ENCODE assay signal across 21 cellular contexts in genomic region chr22:44755000-44755399, GRCh38. TPM values are rescaled to one million over a fixed set of nuclear protein-coding genes. Genes with fewer than 3 reads are reported as not detected.
DNase-seq lines count a peak whose midpoint lies in the region; ATAC-seq and TF ChIP-seq lines count a peak whose summit lies in the region.
"Had no signal": no experiment of that assay in that cellular context is flagged by ENCODE, and none has a peak within 500 bp of the region (broad histone marks: within the 10 kb centered on the region; RNA-seq: fewer than 3 reads in every experiment).

No MANE protein-coding gene starts in this region.

- peak overlapping the region; percentile 26 for H3K27ac ChIP-seq in mammary epithelial cell (ENCODE audit: insufficient read depth, low read depth, low read length)
- H3K27ac ChIP-seq in mesendoderm (ENCODE audit: low read depth, low read length): no peak overlapping the region
- no peak overlapping the region for H3K27ac ChIP-seq in spleen
- H3K27ac ChIP-seq in ascending aorta: no peak overlapping the region

- no peak overlapping the region for H3K18ac ChIP-seq in mesendoderm (ENCODE audit: low read length)

- no peak overlapping the region for H4K8ac ChIP-seq in mesendoderm (ENCODE audit: low read depth, low read length)

- ATAC-seq in GM19397 (IDR thresholded peaks at IDR 0.05; ENCODE audit: unreplicated experiment) (no peak), HG02678 (IDR thresholded peaks at IDR 0.05; ENCODE audit: unreplicated experiment) (no peak)
- ATAC-seq: activated CD8-positive, alpha-beta memory T cell treated with anti-CD3 and anti-CD28 coated beads, Interleukin-2, amount 10 ng/mL, durations not matched to agents 7 days and 5 days; Right ventricle myocardium inferior had no signal

- no peak overlapping the region for H2AFZ ChIP-seq in mammary epithelial cell (ENCODE audit: low read depth, low read length)

- H2BK5ac ChIP-seq in mesendoderm (ENCODE audit: low read length): no peak overlapping the region

- CTCF ChIA-PET in mammary epithelial cell (lab: Charles Lee; ENCODE audit: low non-redundant PET): no interaction called here

- no peaks in the 10 kb centered on the region for H3K36me3 ChIP-seq in H7 (replicated peaks; ENCODE audit: control insufficient read depth, insufficient read depth, low read length)
- H3K36me3 ChIP-seq in mammary epithelial cell (ENCODE audit: insufficient read depth, low read length): no peaks in the 10 kb centered on the region
- H3K36me3 ChIP-seq in mesendoderm (ENCODE audit: control insufficient read depth, insufficient read depth, low read length): no peaks in the 10 kb centered on the region
- no peaks in the 10 kb centered on the region for H3K36me3 ChIP-seq in spleen
- no peaks in the 10 kb centered on the region for H3K36me3 ChIP-seq in ascending aorta

- H3K9ac ChIP-seq in mammary epithelial cell (ENCODE audit: insufficient read depth, low read length) (no peak overlapping the region), mesendoderm (ENCODE audit: low read length) (peak overlapping the region; percentile 3)

- no peak overlapping the region for H2BK15ac ChIP-seq in mesendoderm (replicated peaks; ENCODE audit: low read depth)

- intact Hi-C loops in mammary epithelial cell (cut with micrococcal nuclease): loop anchor here (5.0 kb wide), 1 partner anchor 67 kb away; no protein-coding TSS in a partner anchor
- intact Hi-C loops in spleen (cut with DNase I; ENCODE audit: low total_unique reads): no loop called here
- intact Hi-C loops in ascending aorta (cut with DNase I): no loop called here

- peaks cover 41% of the 10 kb centered on the region for H3K4me1 ChIP-seq in mammary epithelial cell (ENCODE audit: insufficient read depth, low read length)
- peaks cover 11% of the 10 kb centered on the region for H3K4me1 ChIP-seq in mesendoderm (ENCODE audit: control insufficient read depth, low read depth, low read length)
- peaks cover 0 to 36% (median 16%) of the 10 kb centered on the region in 6 donors for H3K4me1 ChIP-seq in spleen
- H3K4me1 ChIP-seq in ascending aorta: no peaks in the 10 kb centered on the region

- no peak overlapping the region for H4K5ac ChIP-seq in mesendoderm (ENCODE audit: low read length)

- H3K4me3 ChIP-seq in H7 (ENCODE audit: insufficient read depth, low read depth, low read length) (no peak overlapping the region), mammary epithelial cell (replicated peaks in 1 of 3; ENCODE audit: insufficient read depth in 1 of 3, low read depth in 2 of 3, low read length in 3 of 3) (no peak overlapping the region), mesendoderm (ENCODE audit: low read length) (no peak overlapping the region), spleen (no peak overlapping the region), ascending aorta (no peak overlapping the region)

- H3K4me2 ChIP-seq in mammary epithelial cell (ENCODE audit: insufficient read depth, low read depth, low read length): no peak overlapping the region
- H3K4me2 ChIP-seq in mesendoderm (ENCODE audit: low read length): no peak overlapping the region

- H3K79me2 ChIP-seq in mammary epithelial cell (ENCODE audit: insufficient read depth, low read length): peaks cover 73% of the 10 kb centered on the region
- H3K79me2 ChIP-seq in mesendoderm (ENCODE audit: control insufficient read depth, insufficient read depth, low read length): peaks cover 1% of the 10 kb centered on the region

- no peak overlapping the region for H3K23ac ChIP-seq in mesendoderm (ENCODE audit: low read length)

- peak overlapping the region; percentile 45 for H3K56ac ChIP-seq in mesendoderm (ENCODE audit: low read length)

- no peak overlapping the region for H3K4ac ChIP-seq in mesendoderm (ENCODE audit: low read depth, low read length)

- in situ Hi-C loops in mammary epithelial cell (cut with MboI; ENCODE audit: low sequenced_read_pairs in 2 of 2): no loop called here

- DNase-seq in H7: peak; percentile 33
- no peak for DNase-seq in mammary epithelial cell
- peak; percentile 28 for DNase-seq in mesendoderm
- peak; percentile 60 for DNase-seq in spleen
- DNase-seq in NCI-H2081 treated with DMSO at 0.1 percent for 48 hours (lab: John Stamatoyannopoulos, UW): no peak
- no peak for DNase-seq in ascending aorta (ENCODE audit: low spot score in 2 of 2)
- DNase-seq: activated CD4-positive, alpha-beta T cell treated with anti-CD3 and anti-CD28 coated beads for 4 hours; activated CD8-positive, alpha-beta memory T cell treated with anti-CD3 and anti-CD28 coated beads, Interleukin-2, amount 10 ng/mL, durations not matched to agents 7 days and 5 days; CD4-positive, CD25-positive, alpha-beta regulatory T cell; effector CD4-positive, alpha-beta T cell; GF-D8; hypothalamus; midbrain; NCI-H1105; NCI-H2107; NCI-H510A; stimulated activated CD8-positive, alpha-beta memory T cell treated with anti-CD3 and anti-CD28 coated beads, Interleukin-4, amount 100 ng/mL, for 48 hours had no signal

- H2BK120ac ChIP-seq in mesendoderm (ENCODE audit: low read depth, low read length): no peak overlapping the region

- H2AK5ac ChIP-seq in mesendoderm (ENCODE audit: low read length): peak overlapping the region; percentile 46

- H4K20me1 ChIP-seq in mammary epithelial cell (ENCODE audit: insufficient read depth, low read length): no peaks in the 10 kb centered on the region

- dilution Hi-C loops in mammary epithelial cell (cut with HindIII; ENCODE audit: low sequenced_read_pairs): no loop called here

- H3K27me3 ChIP-seq in H7 (ENCODE audit: control insufficient read depth, insufficient read depth, low read length) (peaks cover 11% of the 10 kb centered on the region; the same call in 1 of the 2 replicates), mammary epithelial cell (ENCODE audit: insufficient read depth, low read length) (no peaks in the 10 kb centered on the region), mesendoderm (ENCODE audit: insufficient read depth, low read length, poor library complexity) (no peaks in the 10 kb centered on the region), spleen (replicated peaks in 1 of 7) (peaks cover 0 to 81% (median 26%) of the 10 kb centered on the region in 7 donors), ascending aorta (peaks cover 17% of the 10 kb centered on the region)

- no TSS peak for BruUV-seq in mammary epithelial cell (replicated peaks; lab: Mats Ljungman, UMichigan)

- H3K9me3 ChIP-seq in mammary epithelial cell (replicated peaks; ENCODE audit: insufficient read depth, low read length): no peaks in the 10 kb centered on the region
- H3K9me3 ChIP-seq in spleen: peaks cover 0 to 5% (median 0%) of the 10 kb centered on the region in 8 donors
- H3K9me3 ChIP-seq in ascending aorta: no peaks in the 10 kb centered on the region

- no peak for TF ChIP-seq POLR2A in spleen (IDR thresholded peaks at IDR 0.05)

- WGBS in mammary epithelial cell (ENCODE audit: low coverage, missing lambda C conversion rate): 65% methylated on average over 7 of the region's 7 CpGs
- no CpG with 5 or more reads among the region's 7 CpGs for WGBS in mesendoderm (ENCODE audit: extremely low coverage, insufficient coverage, low lambda C conversion rate)
- 45 to 72% (median 55%) methylated on average over 6 to 7 of the region's 7 CpGs for WGBS in spleen, 5 donors

- H3K79me1 ChIP-seq in mesendoderm (ENCODE audit: low read length): peaks cover 3% of the 10 kb centered on the region

- TF ChIP-seq CTCF in mammary epithelial cell (conservative IDR thresholded peaks at IDR 0.05 in 1 of 2, IDR thresholded peaks at IDR 0.05 in 1 of 2; ENCODE audit: extremely low read depth in 1 of 2, insufficient read depth in 1 of 2, low read depth in 1 of 2, low read length in 2 of 2) (no peak), spleen (IDR thresholded peaks at IDR 0.05 in 8 of 11, conservative IDR thresholded peaks at IDR 0.05 in 3 of 11) (no peak), ascending aorta (IDR thresholded peaks at IDR 0.05) (no peak)

RNA-seq across cellular contexts. Expression of gene ARHGAP8, which starts 2.6 kb away (rescaled TPM):
- 24.8 and 28.3 TPM in 2 replicates for total RNA-seq in H7 (2014; rRNA removed; shearing (Covaris generic))
- total RNA-seq in mammary epithelial cell (10 to 100 TPM; 26.0 to 47.6 TPM), spleen (10 to 100 TPM; 13.8 to 71.6 (median 20.1) TPM), ascending aorta (not detected)
- polyA plus RNA-seq in mammary epithelial cell (28.0 TPM), spleen (10 to 100 TPM in 2 of 3 donors, 1 to 10 TPM in 1; 2.7 to 34.9 (median 16.4) TPM)
- polyA minus RNA-seq in mammary epithelial cell: 7.5 TPM
- 26.7 TPM for polyA plus RNA-seq in mesendoderm (2013, experiment 1 of 2)
- polyA plus RNA-seq in mesendoderm (2013, experiment 2 of 2): 27.5 TPM
- total RNA-seq: H4 had no signal

RNA-seq across cellular contexts. Expression of gene PRR5, which starts 53.0 kb away (rescaled TPM):
- total RNA-seq in H7 (2014; rRNA removed; shearing (Covaris generic)): 7.7 and 8.4 TPM in 2 replicates
- total RNA-seq in mammary epithelial cell: 10 to 100 TPM; 13.0 to 19.9 TPM
- 12.9 TPM for polyA plus RNA-seq in mammary epithelial cell
- polyA minus RNA-seq in mammary epithelial cell: 9.1 TPM
- 9.1 TPM for polyA plus RNA-seq in mesendoderm (2013, experiment 1 of 2)
- 9.0 TPM for polyA plus RNA-seq in mesendoderm (2013, experiment 2 of 2)
- 10 to 100 TPM; 49.0 to 85.6 (median 77.9) TPM for total RNA-seq in spleen
- 10 to 100 TPM; 31.3 to 83.1 (median 57.5) TPM for polyA plus RNA-seq in spleen
- 4.4 TPM for total RNA-seq in ascending aorta

Comparison
In these comparisons a context has a peak if more than half of its experiments do, and no peak if none do; other contexts are left out.
1. DNase-seq: peak in H7 (single experiment), mesendoderm (single experiment) and spleen (single experiment); none in mammary epithelial cell (single experiment), NCI-H2081 treated with DMSO at 0.1 percent for 48 hours (single experiment) and ascending aorta (0 of 2).
2. RNA of gene ARHGAP8, which starts 2.6 kb away (total RNA-seq): 26.0 to 47.6 TPM in mammary epithelial cell, 24.8 to 28.3 TPM in H7 and 13.8 to 71.6 TPM in spleen; not detected in ascending aorta (single experiment); every median in the first group is over 10 times any median in the second.